Comparison of ENCODE assay signal across 23 cellular contexts in the genomic region with DNA sequence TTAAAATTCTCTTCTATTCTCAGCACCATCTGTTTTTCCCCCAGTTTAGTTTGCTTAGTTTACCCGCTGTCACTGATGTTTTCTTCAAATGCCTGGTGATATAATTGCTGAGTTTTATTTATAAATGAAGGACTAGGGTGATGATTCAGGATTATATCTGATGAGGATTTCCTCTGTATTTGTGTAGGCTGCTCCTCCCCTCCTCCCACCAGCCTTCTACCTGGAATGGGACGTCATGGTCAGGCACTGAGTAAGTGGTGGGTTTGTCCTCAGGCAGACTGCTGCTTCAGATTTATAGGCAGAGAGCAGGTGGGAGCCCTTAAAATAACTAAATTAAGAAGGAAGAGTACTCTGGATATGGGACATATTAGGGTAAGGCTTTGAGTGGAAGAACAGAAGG. TPM values are rescaled to one million over a fixed set of nuclear protein-coding genes. Genes with fewer than 3 reads are reported as not detected.
DNase-seq lines count a peak whose midpoint lies in the region; ATAC-seq, FAIRE-seq and TF ChIP-seq lines count a peak whose summit lies in the region.
"Had no signal": no experiment of that assay in that cellular context is flagged by ENCODE, and none has a peak within 500 bp of the region (broad histone marks: within the 10 kb centered on the region; RNA-seq: fewer than 3 reads in every experiment).

No MANE protein-coding gene starts in this region.

- H3K4me2 ChIP-seq in H1 (ENCODE audit: insufficient read depth in 1 of 2, low read depth in 2 of 2, low read length in 2 of 2) (peak overlapping the region; percentile 15 to 64; a peak in 3 of 4 replicates), mesendoderm (ENCODE audit: low read length) (no peak overlapping the region)

- H3K27ac ChIP-seq in H1 (ENCODE audit: low read depth, low read length) = no peak overlapping the region
- no peak overlapping the region for H3K27ac ChIP-seq in mesendoderm (ENCODE audit: low read depth, low read length)
- H3K27ac ChIP-seq in heart left ventricle = no peak overlapping the region
- H3K27ac ChIP-seq: parathyroid adenoma, sigmoid colon, SK-N-MC, tibial artery had no signal

- H2BK12ac ChIP-seq in H1 (ENCODE audit: low read depth, low read length) = no peak overlapping the region; the same call in 1 of the 2 replicates

- H2BK15ac ChIP-seq in H1 (ENCODE audit: low read length) (no peak overlapping the region), mesendoderm (replicated peaks; ENCODE audit: low read depth) (no peak overlapping the region)

- H4K8ac ChIP-seq in H1 (ENCODE audit: extremely low read depth, insufficient read depth, low read length) (no peak overlapping the region), mesendoderm (ENCODE audit: low read depth, low read length) (peak overlapping the region; percentile 28)

- DNase-seq in ELR (ENCODE audit: low read depth) (peak; percentile 40), M059J (ENCODE audit: low read depth) (peak; percentile 24), H1 (ENCODE audit: low read depth in 1 of 2, low spot score in 2 of 2) (no peak), mesendoderm (peak; percentile 56), ureter (ENCODE audit: low spot score) (no peak), heart left ventricle (no peak), NK-92 (lab: John Stamatoyannopoulos, UW; ENCODE audit: unreplicated experiment) (no peak)
- DNase-seq: activated CD4-positive, alpha-beta T cell treated with anti-CD3 and anti-CD28 coated beads for 4 hours; activated gamma-delta T cell; amniotic stem cell; effector memory CD4-positive, alpha-beta T cell; head of caudate nucleus; naive thymus-derived CD8-positive, alpha-beta T cell; NCI-H1417 treated with DMSO at 0.1 percent for 48 hours; NCI-H2171; NCI-H748 treated with DMSO at 0.1 percent for 48 hours; sigmoid colon; stimulated activated naive B cell treated with anti-CD40 and anti-IgM and Interleukin-4, amounts not matched to agents 10 μg/mL and 1 μg/mL and 100 μg/mL, for 72 hours; T1000; tibial artery had no signal

- peaks cover 0 to 100% of the 10 kb centered on the region in 2 experiments; a peak in 2 of 4 replicates for H3K79me2 ChIP-seq in H1 (ENCODE audit: control insufficient read depth in 1 of 2, insufficient read depth in 2 of 2, low read length in 2 of 2)
- H3K79me2 ChIP-seq in mesendoderm (ENCODE audit: control insufficient read depth, insufficient read depth, low read length) = peaks cover 40% of the 10 kb centered on the region
- H3K79me2 ChIP-seq: parathyroid adenoma had no signal

- POLR2A ChIA-PET in H1 (lab: Charles Lee; ENCODE audit: partially characterized antibody) = interaction anchor here (0.7 kb wide), 1 partner anchor 11 kb away, joined by 3 read pairs; no protein-coding TSS in a partner anchor

- H3K14ac ChIP-seq in H1 (ENCODE audit: insufficient read length) = no peak overlapping the region

- H3K9ac ChIP-seq in H1 (replicated peaks in 1 of 4; ENCODE audit: extremely low read depth in 1 of 4, low read depth in 3 of 4, low read length in 3 of 4) (no peak overlapping the region), mesendoderm (ENCODE audit: low read length) (no peak overlapping the region)
- H3K9ac ChIP-seq: parathyroid adenoma had no signal

- H3K9me3 ChIP-seq in H1 (ENCODE audit: insufficient read depth in 2 of 2, low read depth in 1 of 2, low read length in 1 of 2) = no peaks in the 10 kb centered on the region
- H3K9me3 ChIP-seq in heart left ventricle = no peaks in the 10 kb centered on the region
- H3K9me3 ChIP-seq: sigmoid colon, tibial artery had no signal

- CTCF ChIA-PET in H1 (lab: Charles Lee; ENCODE audit: partially characterized antibody) = no interaction called here

- no peak overlapping the region for H2AFZ ChIP-seq in H1 (ENCODE audit: low read length)
- H2AFZ ChIP-seq: parathyroid adenoma had no signal

- WGBS in H1 (ENCODE audit: extremely low coverage in 1 of 2, insufficient coverage in 1 of 2, insufficient read length in 1 of 2, insufficient replicate concordance in 2 of 2, low coverage in 1 of 2, low lambda C conversion rate in 2 of 2, missing lambda C conversion rate in 1 of 2), 2 experiments = 50% methylated on average over 2 of the region's 2 CpGs; no CpG with 5 or more reads in 1 of the 2 experiments
- no CpG with 5 or more reads among the region's 2 CpGs for WGBS in mesendoderm (ENCODE audit: extremely low coverage, insufficient coverage, low lambda C conversion rate)
- whole genome bisulfite sequencing in heart left ventricle, 4 donors = 46 to 65% (median 50%) methylated on average over 2 of the region's 2 CpGs

- no peak for TF ChIP-seq RAD21 in H1 (IDR thresholded peaks at IDR 0.05 in 1 of 2, conservative IDR thresholded peaks at IDR 0.05 in 1 of 2; ENCODE audit: low read depth in 2 of 2, low read length in 2 of 2)

- H3K18ac ChIP-seq in H1 (ENCODE audit: extremely low read depth, low read length) = peak overlapping the region; percentile 19
- H3K18ac ChIP-seq in mesendoderm (ENCODE audit: low read length) = peak overlapping the region; percentile 11

- TF ChIP-seq CTCF in H1 (IDR thresholded peaks at IDR 0.05; ENCODE audit: control extremely low read depth in 1 of 3, insufficient read depth in 1 of 3, low read depth in 1 of 3, low read length in 3 of 3) (no peak), heart left ventricle (IDR thresholded peaks at IDR 0.05) (no peak)

- 0 out of 2 replicates have a peak, but pooled peaks cover 4% of the 10 kb centered on the region for H3K79me1 ChIP-seq in H1 (ENCODE audit: low read depth, low read length)
- no peaks in the 10 kb centered on the region for H3K79me1 ChIP-seq in mesendoderm (ENCODE audit: low read length)

- H3K27me3 ChIP-seq in H1 (replicated peaks in 1 of 4; ENCODE audit: control insufficient read depth in 3 of 4, extremely low read depth in 1 of 4, insufficient read depth in 3 of 4, low read length in 3 of 4) (no peaks in the 10 kb centered on the region), mesendoderm (ENCODE audit: insufficient read depth, low read length, poor library complexity) (no peaks in the 10 kb centered on the region), heart left ventricle (no peaks in the 10 kb centered on the region)
- H3K27me3 ChIP-seq: sigmoid colon, tibial artery had no signal

- H3K4ac ChIP-seq in H1 (replicated peaks; ENCODE audit: insufficient read length, low read depth, low read length) = no peak overlapping the region
- no peak overlapping the region for H3K4ac ChIP-seq in mesendoderm (ENCODE audit: low read depth, low read length)

- H2BK5ac ChIP-seq in H1 (ENCODE audit: low read depth, low read length) = no peak overlapping the region
- no peak overlapping the region for H2BK5ac ChIP-seq in mesendoderm (ENCODE audit: low read length)

- H3K4me1 ChIP-seq in H1 (replicated peaks in 1 of 4; ENCODE audit: control insufficient read depth in 3 of 4, insufficient read depth in 4 of 4, low read length in 3 of 4) (peaks cover 2 to 11% (median 6%) of the 10 kb centered on the region in 4 experiments; a peak in 6 of 7 replicates), mesendoderm (ENCODE audit: control insufficient read depth, low read depth, low read length) (no peaks in the 10 kb centered on the region), heart left ventricle (no peaks in the 10 kb centered on the region)
- H3K4me1 ChIP-seq: parathyroid adenoma, sigmoid colon, tibial artery had no signal

- no peak overlapping the region for H3K23ac ChIP-seq in H1 (ENCODE audit: insufficient read length)
- no peak overlapping the region for H3K23ac ChIP-seq in mesendoderm (ENCODE audit: low read length)

- no peak overlapping the region for H2AK5ac ChIP-seq in H1 (ENCODE audit: low read depth, low read length)
- no peak overlapping the region for H2AK5ac ChIP-seq in mesendoderm (ENCODE audit: low read length)

- H3K56ac ChIP-seq in H1 (replicated peaks; ENCODE audit: insufficient read length, low read depth, low read length) (no peak overlapping the region), mesendoderm (ENCODE audit: low read length) (no peak overlapping the region)

- H2BK120ac ChIP-seq in H1 (replicated peaks; ENCODE audit: low read depth, low read length) (no peak overlapping the region), mesendoderm (ENCODE audit: low read depth, low read length) (no peak overlapping the region)

- no peak overlapping the region for H4K91ac ChIP-seq in H1 (replicated peaks; ENCODE audit: insufficient read length, low read length)

- peaks cover 2 to 3% of the 10 kb centered on the region in 2 experiments for H4K20me1 ChIP-seq in H1 (replicated peaks in 1 of 2; ENCODE audit: control insufficient read depth in 1 of 2, insufficient read depth in 2 of 2, low read length in 2 of 2)

- H3K36me3 ChIP-seq in H1 (ENCODE audit: control insufficient read depth in 2 of 4, insufficient read depth in 4 of 4, low read length in 3 of 4) = no peaks in the 10 kb centered on the region
- no peaks in the 10 kb centered on the region for H3K36me3 ChIP-seq in mesendoderm (ENCODE audit: control insufficient read depth, insufficient read depth, low read length)
- no peaks in the 10 kb centered on the region for H3K36me3 ChIP-seq in heart left ventricle
- H3K36me3 ChIP-seq: sigmoid colon, tibial artery had no signal

- no peak for TF ChIP-seq POLR2A in H1 (IDR thresholded peaks at IDR 0.05; ENCODE audit: control extremely low read depth in 1 of 2, low read depth in 2 of 2, low read length in 2 of 2)
- TF ChIP-seq POLR2A in heart left ventricle (IDR thresholded peaks at IDR 0.05) = no peak

- H3K4me3 ChIP-seq in H1 (ENCODE audit: extremely low read depth in 1 of 4, insufficient read depth in 2 of 4, low read depth in 3 of 4, low read length in 4 of 4) = peak overlapping the region in 1 of 4 experiments; percentile 14; a peak in 1 of 8 replicates
- H3K4me3 ChIP-seq in mesendoderm (ENCODE audit: low read length) = no peak overlapping the region
- no peak overlapping the region for H3K4me3 ChIP-seq in heart left ventricle
- H3K4me3 ChIP-seq: sigmoid colon, SK-N-MC, tibial artery had no signal

- H3K23me2 ChIP-seq in H1 (ENCODE audit: low read depth, low read length) = no peaks in the 10 kb centered on the region

- no peak for TF ChIP-seq EP300 in H1 (IDR thresholded peaks at IDR 0.05; ENCODE audit: borderline replicate concordance in 1 of 2, low read depth in 2 of 2, low read length in 2 of 2)

- H4K5ac ChIP-seq in H1 (ENCODE audit: insufficient read length, low read depth, low read length) (peak overlapping the region; percentile 25), mesendoderm (ENCODE audit: low read length) (no peak overlapping the region)

- intact Hi-C loops in heart left ventricle (cut with DNase I) = no loop called here

- no peak overlapping the region for H2BK20ac ChIP-seq in H1 (ENCODE audit: low read length)

- ATAC-seq in heart left ventricle = no peak
- ATAC-seq: naive thymus-derived CD8-positive, alpha-beta T cell; stimulated activated naive B cell treated with anti-CD40 and anti-IgM and Interleukin-4, amounts not matched to agents 10 μg/mL and 1 μg/mL and 100 μg/mL, for 72 hours had no signal

- peak; percentile 28 for FAIRE-seq in H1 (lab: Jason Lieb, UNC)
- FAIRE-seq: keratinocyte had no signal

RNA-seq across cellular contexts. Expression of a gene that starts 35.8 kb away (rescaled TPM):
- 12.1 and 27.9 TPM in 2 replicates for total RNA-seq in M059J (2014; rRNA removed; shearing (Covaris generic))
- 84.1 and 98.3 TPM in 2 replicates for total RNA-seq in H1 (2021; fragmentation: NEBNext Ultra II Directional; extraction: Animal tissue kit (Norgen Biotek cat#: 25700))
- polyA plus RNA-seq in H1 (2011; rRNA removed) (6.1 and 10.4 TPM in 2 replicates), heart left ventricle (1 to 10 TPM in 1 of 2 donors, under 1 TPM in 1; 0.46 to 3.0 TPM)
- 18.7 TPM for polyA plus RNA-seq in H1 (2011; cell fraction: cytosol; rRNA removed)
- 5.3 TPM for polyA plus RNA-seq in H1 (2011; cell fraction: nucleus; rRNA removed)
- polyA plus RNA-seq in H1 (2012, experiment 1 of 2) = 25.6 to 55.7 TPM (median 33.8 TPM) in 4 replicates
- 5.5 TPM for polyA plus RNA-seq in H1 (2012, experiment 2 of 2)
- polyA plus RNA-seq in H1 (2013, experiment 1 of 2) = 28.3 TPM
- 30.3 TPM for polyA plus RNA-seq in H1 (2013, experiment 2 of 2)
- 16.4 and 32.4 TPM in 2 replicates for polyA minus RNA-seq in H1 (2011; rRNA and poly(A)+ RNA removed)
- polyA minus RNA-seq in H1 (2011; cell fraction: cytosol; rRNA and poly(A)+ RNA removed) = 16.7 TPM
- polyA minus RNA-seq in H1 (2011; cell fraction: nucleus; rRNA and poly(A)+ RNA removed) = 58.0 TPM
- polyA plus RNA-seq in mesendoderm (2013, experiment 1 of 2) = 55.9 TPM
- polyA plus RNA-seq in mesendoderm (2013, experiment 2 of 2) = 55.4 TPM
- total RNA-seq in ureter (19.8 TPM), heart left ventricle (10 to 100 TPM in 1 of 9 donors, 1 to 10 TPM in 8; 1.7 to 12.8 (median 5.6) TPM)

Comparison
In these comparisons a context has a peak if more than half of its experiments do, and no peak if none do; other contexts are left out.
1. DNase-seq: peak in ELR (single experiment), M059J (single experiment) and mesendoderm (single experiment); none in H1 (0 of 2), ureter (single experiment), heart left ventricle (0 of 5) and NK-92 (single experiment).